In genomic region chr20:64164123-64164836, GRCh38 we compare ENCODE assay signal across 15 cellular contexts. TPM values are rescaled to one million over a fixed set of nuclear protein-coding genes. Genes with fewer than 3 reads are reported as not detected.
DNase-seq lines count a peak whose midpoint lies in the region; ATAC-seq and TF ChIP-seq lines count a peak whose summit lies in the region.
"Had no signal": no experiment of that assay in that cellular context is flagged by ENCODE, and none has a peak within 500 bp of the region (broad histone marks: within the 10 kb centered on the region; RNA-seq: fewer than 3 reads in every experiment).

MYT1 (plus strand) TSS chr20:64164452; CDS start chr20:64198862, 34,410 bp downstream.

- DNase-seq in Right ventricle myocardium superior (peak; percentile 13), right atrium auricular region (ENCODE audit: low spot score) (no peak), NCI-H2171 (lab: John Stamatoyannopoulos, UW) (peak; percentile 86), SK-N-SH (peak; percentile 81), progenitor cell of endocrine pancreas (ENCODE audit: low spot score, unreplicated experiment) (no peak), AML-193 (lab: John Stamatoyannopoulos, UW) (no peak)
- DNase-seq in activated naive CD4-positive, alpha-beta T cell treated with anti-CD3 and anti-CD28 coated beads, Interleukin-2, amount 10 ng/mL, durations not matched to agents 7 days and 5 days: no peak
- DNase-seq: activated naive CD8-positive, alpha-beta T cell treated with anti-CD3 and anti-CD28 coated beads, Interleukin-2, amount 50 U/mL, for 24 hours; KG1; T-helper 9 cell; thyroid gland had no signal

- H3K9me2 ChIP-seq in SK-N-SH: no peaks in the 10 kb centered on the region

- H3K27me3 ChIP-seq in right atrium auricular region: peaks cover 4 to 9% of the 10 kb centered on the region in 2 donors
- H3K27me3 ChIP-seq in SK-N-SH (ENCODE audit: insufficient read depth): peaks cover 38% of the 10 kb centered on the region
- H3K27me3 ChIP-seq: thyroid gland had no signal

- peaks cover 4% of the 10 kb centered on the region for H3K4me1 Mint-ChIP-seq in progenitor cell of endocrine pancreas (ENCODE audit: low read depth)
- H3K4me1 Mint-ChIP-seq in activated naive CD4-positive, alpha-beta T cell treated with anti-CD3 and anti-CD28 coated beads, Interleukin-2, amount 10 ng/mL, durations not matched to agents 7 days and 5 days: no peaks in the 10 kb centered on the region
- H3K4me1 Mint-ChIP-seq: activated naive CD8-positive, alpha-beta T cell treated with anti-CD3 and anti-CD28 coated beads, Interleukin-2, amount 50 U/mL, for 24 hours had no signal

- 9% methylated on average over 20 of the region's 21 CpGs for WGBS in SK-N-SH (ENCODE audit: low lambda C conversion rate)

- no peak for ATAC-seq in Right ventricle myocardium superior (ENCODE audit: poor library complexity)
- no peak for ATAC-seq in HG03025 (IDR thresholded peaks at IDR 0.05; ENCODE audit: low FRiP score, unreplicated experiment)
- ATAC-seq: activated naive CD8-positive, alpha-beta T cell treated with anti-CD3 and anti-CD28 coated beads, Interleukin-2, amount 50 U/mL, for 24 hours; HCT116 had no signal

- no peaks in the 10 kb centered on the region for H3K36me3 ChIP-seq in right atrium auricular region
- no peaks in the 10 kb centered on the region for H3K36me3 ChIP-seq in SK-N-SH (replicated peaks in 1 of 2; ENCODE audit: control insufficient read depth in 1 of 2, insufficient read depth in 2 of 2, low read length in 1 of 2)
- H3K36me3 ChIP-seq: thyroid gland had no signal

- no peaks in the 10 kb centered on the region for H4K20me1 ChIP-seq in SK-N-SH (ENCODE audit: insufficient read depth)

- no peaks in the 10 kb centered on the region for H3F3A ChIP-seq in SK-N-SH (replicated peaks; ENCODE audit: insufficient read depth)

- no peaks in the 10 kb centered on the region for H3K36me3 Mint-ChIP-seq in progenitor cell of endocrine pancreas (ENCODE audit: insufficient read depth)
- H3K36me3 Mint-ChIP-seq in activated naive CD4-positive, alpha-beta T cell treated with anti-CD3 and anti-CD28 coated beads, Interleukin-2, amount 10 ng/mL, durations not matched to agents 7 days and 5 days: no peaks in the 10 kb centered on the region

- POLR2A ChIA-PET in SK-N-SH (lab: Yijun Ruan, JAX): interaction anchor here (0.7 to 2.3 kb wide), 4 partner anchors 8 to 91 kb away, joined by 3 to 9 read pairs (median 4); partner anchors contain the start of gene PCMTD2

- H3K79me2 ChIP-seq in SK-N-SH (ENCODE audit: insufficient read depth): no peaks in the 10 kb centered on the region

- no peaks in the 10 kb centered on the region for H3K9me3 ChIP-seq in right atrium auricular region
- H3K9me3 ChIP-seq in SK-N-SH: no peaks in the 10 kb centered on the region
- H3K9me3 ChIP-seq: thyroid gland had no signal

- no peak within 1 kb of the TSS for H3K9ac ChIP-seq in SK-N-SH

- H3K4me3 Mint-ChIP-seq in progenitor cell of endocrine pancreas (ENCODE audit: low read depth): peak within 1 kb of the TSS; percentile 33
- no peak within 1 kb of the TSS for H3K4me3 Mint-ChIP-seq in activated naive CD4-positive, alpha-beta T cell treated with anti-CD3 and anti-CD28 coated beads, Interleukin-2, amount 10 ng/mL, durations not matched to agents 7 days and 5 days
- H3K4me3 Mint-ChIP-seq: activated naive CD8-positive, alpha-beta T cell treated with anti-CD3 and anti-CD28 coated beads, Interleukin-2, amount 50 U/mL, for 24 hours; dendritic cell treated with granulocyte-macrophage colony-stimulating factor and Interleukin-4, amounts not matched to agents 40 ng/mL and 50 ng/mL, for 4 days had no signal

- no peaks in the 10 kb centered on the region for H3K9me3 Mint-ChIP-seq in progenitor cell of endocrine pancreas (ENCODE audit: low read depth)
- no peaks in the 10 kb centered on the region for H3K9me3 Mint-ChIP-seq in activated naive CD4-positive, alpha-beta T cell treated with anti-CD3 and anti-CD28 coated beads, Interleukin-2, amount 10 ng/mL, durations not matched to agents 7 days and 5 days
- H3K9me3 Mint-ChIP-seq: activated naive CD8-positive, alpha-beta T cell treated with anti-CD3 and anti-CD28 coated beads, Interleukin-2, amount 50 U/mL, for 24 hours; dendritic cell treated with granulocyte-macrophage colony-stimulating factor and Interleukin-4, amounts not matched to agents 40 ng/mL and 50 ng/mL, for 4 days had no signal

- intact Hi-C loops in Right ventricle myocardium superior (cut with DNase I): no loop called here

- H3K27ac ChIP-seq in right atrium auricular region (no peak within 1 kb of the TSS), SK-N-SH (ENCODE audit: low read depth in 2 of 2, low read length in 1 of 2) (peak within 1 kb of the TSS in 1 of 2 experiments; percentile 97; a peak in 2 of 4 replicates)
- H3K27ac ChIP-seq: thyroid gland had no signal

- H3K4me2 ChIP-seq in SK-N-SH: no peak within 1 kb of the TSS

- TF ChIP-seq EP300 in SK-N-SH (IDR thresholded peaks at IDR 0.05; ENCODE audit: borderline replicate concordance in 1 of 2, low read depth in 1 of 2, low read length in 1 of 2): no peak

- H3K4me3 ChIP-seq in right atrium auricular region (no peak within 1 kb of the TSS), SK-N-SH (ENCODE audit: low read depth in 2 of 2, low read length in 1 of 2) (peak within 1 kb of the TSS in 1 of 2 experiments; percentile 49; a peak in 2 of 4 replicates)
- H3K4me3 ChIP-seq: thyroid gland had no signal

- H3K27ac Mint-ChIP-seq in progenitor cell of endocrine pancreas: peak within 1 kb of the TSS; percentile 82
- no peak within 1 kb of the TSS for H3K27ac Mint-ChIP-seq in activated naive CD4-positive, alpha-beta T cell treated with anti-CD3 and anti-CD28 coated beads, Interleukin-2, amount 10 ng/mL, durations not matched to agents 7 days and 5 days
- H3K27ac Mint-ChIP-seq: activated naive CD8-positive, alpha-beta T cell treated with anti-CD3 and anti-CD28 coated beads, Interleukin-2, amount 50 U/mL, for 24 hours; dendritic cell treated with granulocyte-macrophage colony-stimulating factor and Interleukin-4, amounts not matched to agents 40 ng/mL and 50 ng/mL, for 4 days had no signal

- peaks cover 65% of the 10 kb centered on the region for H3K27me3 Mint-ChIP-seq in progenitor cell of endocrine pancreas
- peaks cover 63% of the 10 kb centered on the region for H3K27me3 Mint-ChIP-seq in activated naive CD4-positive, alpha-beta T cell treated with anti-CD3 and anti-CD28 coated beads, Interleukin-2, amount 10 ng/mL, durations not matched to agents 7 days and 5 days

- H3K4me1 ChIP-seq in right atrium auricular region (no peaks in the 10 kb centered on the region), SK-N-SH (ENCODE audit: control insufficient read depth in 1 of 2, insufficient read depth in 2 of 2, low read depth in 1 of 2, low read length in 1 of 2) (peaks cover 0 to 62% of the 10 kb centered on the region in 2 experiments; a peak in 2 of 4 replicates)
- H3K4me1 ChIP-seq: thyroid gland had no signal

- no peak for TF ChIP-seq CTCF in right atrium auricular region (IDR thresholded peaks at IDR 0.05)
- TF ChIP-seq CTCF in SK-N-SH (IDR thresholded peaks at IDR 0.05): no peak
- TF ChIP-seq CTCF in progenitor cell of endocrine pancreas (IDR thresholded peaks at IDR 0.05; ENCODE audit: unreplicated experiment): no peak

- CTCF ChIA-PET in SK-N-SH (lab: Yijun Ruan, JAX): interaction anchor here (1.4 kb wide), 1 partner anchor 8 kb away, joined by 4 read pairs; no protein-coding TSS in a partner anchor
- CTCF ChIA-PET in activated naive CD4-positive, alpha-beta T cell treated with anti-CD3 and anti-CD28 coated beads, Interleukin-2, amount 10 ng/mL, durations not matched to agents 7 days and 5 days (lab: Charles Lee): no interaction called here

- 0 out of 2 replicates have a peak, but pooled peaks have one; percentile 4 for TF ChIP-seq RAD21 in SK-N-SH (IDR thresholded peaks at IDR 0.05; ENCODE audit: low read length)

- no peak within 1 kb of the TSS for H2AFZ ChIP-seq in SK-N-SH (ENCODE audit: low read depth)

TF ChIP-seq in SK-N-SH, 30 proteins besides CTCF, POLR2A, EP300 and RAD21:
- TF ChIP-seq FOXJ3 (CRISPR knock-in tag; IDR thresholded peaks at IDR 0.05): peak; percentile 55; the same call in 1 of the 2 replicates
- no peak for TF ChIP-seq USF2 (IDR thresholded peaks at IDR 0.05; ENCODE audit: borderline replicate concordance, low read depth, low read length)
- TF ChIP-seq IRF3 (IDR thresholded peaks at IDR 0.05; ENCODE audit: low read depth, low read length): no peak
- TF ChIP-seq NRF1 (IDR thresholded peaks at IDR 0.05; ENCODE audit: low read depth, low read length): no peak
- TF ChIP-seq FOSL2 (IDR thresholded peaks at IDR 0.05; ENCODE audit: borderline replicate concordance, low read depth): no peak
- TF ChIP-seq MXI1 (IDR thresholded peaks at IDR 0.05; ENCODE audit: low read depth, low read length): no peak; the same call in 1 of the 2 replicates
- no peak for TF ChIP-seq RCOR1 (IDR thresholded peaks at IDR 0.05; ENCODE audit: low read length)
- 0 out of 2 replicates have a peak, but pooled peaks have one; percentile 45 for TF ChIP-seq EZH2phosphoT487 (IDR thresholded peaks at IDR 0.05; ENCODE audit: borderline replicate concordance, low read depth)

RNA-seq across cellular contexts. Expression of gene MYT1, which starts in this region (rescaled TPM):
- total RNA-seq in Right ventricle myocardium superior (0.40 TPM), right atrium auricular region (under 1 TPM in 1 of 2 donors, not detected in 1; 0.15 TPM), progenitor cell of endocrine pancreas (1.9 and 2.3 TPM in 2 replicates)
- 0.10 and 0.23 TPM in 2 replicates for polyA plus RNA-seq in SK-N-SH (2012; rRNA removed)
- polyA plus RNA-seq in SK-N-SH (2012; cell fraction: cytosol; rRNA removed): 0.08 and 0.41 TPM in 2 replicates
- polyA plus RNA-seq in SK-N-SH (2012; cell fraction: nucleus; rRNA removed): 0.31 and 0.52 TPM in 2 replicates
- total RNA-seq: Daoy had no signal

Comparison
In these comparisons a context has a peak if more than half of its experiments do, and no peak if none do; other contexts are left out.
1. Peak in DNase-seq in Right ventricle myocardium superior; RNA of the gene not detected or under 1 TPM.
2. Peak in DNase-seq in SK-N-SH; RNA of the gene not detected or under 1 TPM.